Comparison of ENCODE assay signal across 8 cellular contexts in genomic region chr3:48157950-48158376, GRCh38. TPM values are rescaled to one million over a fixed set of nuclear protein-coding genes. Genes with fewer than 3 reads are reported as not detected.
A peak's percentile ranks its signal among the peaks of the same experiment; 100 is the strongest.
DNase-seq lines count a peak whose midpoint lies in the region; ATAC-seq and TF ChIP-seq lines count a peak whose summit lies in the region.

No MANE protein-coding gene starts in this region.

- DNase-seq in BE2C (peak; percentile 65), HUDEP-2 (lab: John Stamatoyannopoulos, UW; ENCODE audit: unreplicated experiment in 76 of 76) (peak in 42 of 76 experiments; percentile 2 to 51 (median 26)), WERI-Rb-1 (peak; percentile 62), colonic mucosa (peak; percentile 41), right lobe of liver (peak in 2 of 3 donors; percentile 44 to 51), NCI-H128 (lab: John Stamatoyannopoulos, UW; ENCODE audit: unreplicated experiment) (no peak)
- peak; percentile 14 for DNase-seq in stimulated activated CD8-positive, alpha-beta memory T cell treated with anti-CD3 and anti-CD28 coated beads, Interleukin-12 subunit alpha, Interleukin-12 subunit beta, amount 100 ng/mL, for 1 hour (ENCODE audit: low read depth)

- H3K4me1 ChIP-seq in BE2C (no peaks in the 10 kb centered on the region), colonic mucosa (no peaks in the 10 kb centered on the region), right lobe of liver (no peaks in the 10 kb centered on the region)

- H3K27ac ChIP-seq in WERI-Rb-1 (no peak overlapping the region), colonic mucosa (no peak overlapping the region), right lobe of liver (no peak overlapping the region)

- TF ChIP-seq POLR2A in right lobe of liver (IDR thresholded peaks at IDR 0.05): no peak

- intact Hi-C loops in colonic mucosa (cut with DNase I) (no loop called here), right lobe of liver (cut with DNase I) (loop anchor here (10.0 kb wide), 2 partner anchors 313 to 333 kb away; no protein-coding TSS in a partner anchor)

- 73% methylated on average over 4 of the region's 5 CpGs for WGBS in right lobe of liver (ENCODE audit: insufficient coverage, low coverage, low lambda C conversion rate, missing lambda C conversion rate)

- H3K27me3 ChIP-seq in BE2C (no peaks in the 10 kb centered on the region), WERI-Rb-1 (ENCODE audit: insufficient read depth, low read depth, severe bottlenecking) (no peaks in the 10 kb centered on the region), colonic mucosa (no peaks in the 10 kb centered on the region), right lobe of liver (no peaks in the 10 kb centered on the region)

- H3K36me3 ChIP-seq in BE2C (peaks cover 13% of the 10 kb centered on the region), WERI-Rb-1 (peaks cover 57% of the 10 kb centered on the region), colonic mucosa (no peaks in the 10 kb centered on the region), right lobe of liver (no peaks in the 10 kb centered on the region)

- H3K9me3 ChIP-seq in BE2C (no peaks in the 10 kb centered on the region), WERI-Rb-1 (ENCODE audit: severe bottlenecking) (no peaks in the 10 kb centered on the region), colonic mucosa (no peaks in the 10 kb centered on the region), right lobe of liver (no peaks in the 10 kb centered on the region)

- TF ChIP-seq CTCF in BE2C (IDR thresholded peaks at IDR 0.05; ENCODE audit: low read depth, low read length) (peak; percentile 77), WERI-Rb-1 (IDR thresholded peaks at IDR 0.05; ENCODE audit: low read depth, low read length) (peak; percentile 76), colonic mucosa (IDR thresholded peaks at IDR 0.05) (peak; percentile 42), right lobe of liver (IDR thresholded peaks at IDR 0.05) (peak; percentile 36 to 60 (median 54))

- H3K4me3 ChIP-seq in BE2C (ENCODE audit: low read depth, low read length) (no peak overlapping the region), WERI-Rb-1 (ENCODE audit: low read depth, low read length) (no peak overlapping the region), colonic mucosa (no peak overlapping the region), right lobe of liver (no peak overlapping the region)

- ATAC-seq in right lobe of liver (peak; percentile 59 to 67 (median 62)), HG02623 (IDR thresholded peaks at IDR 0.05; ENCODE audit: unreplicated experiment) (no peak)

- no peak overlapping the region for H3K9ac ChIP-seq in colonic mucosa (ENCODE audit: low read depth in 2 of 2, low read length in 2 of 2)

RNA-seq across cellular contexts. Expression of gene CDC25A, which starts 30.3 kb away (rescaled TPM):
- 1.9 TPM for polyA plus RNA-seq in BE2C (2012; ENCODE audit: insufficient read depth, insufficient read length, low read depth)
- 10 to 100 TPM in 1 of 2 donors, 1 to 10 TPM in 1; 5.3 to 23.7 TPM for total RNA-seq in colonic mucosa
- total RNA-seq in right lobe of liver: 1 to 10 TPM in 2 of 6 experiments, under 1 TPM in 4; 0.27 to 8.8 (median 0.56) TPM
